ENCODE assay signal across 1 cellular context in genomic region chr2:23363268-23363667, GRCh38.
TF ChIP-seq lines count a peak whose summit lies in the region.

No MANE protein-coding gene starts in this region.

TF ChIP-seq in GM12878, 131 proteins besides CTCF, POLR2A, EP300 and RAD21 (continued from another document):
- TF ChIP-seq HDAC6 (IDR thresholded peaks at IDR 0.05; ENCODE audit: unreplicated experiment): no peak
- no peak for TF ChIP-seq WRNIP1 (IDR thresholded peaks at IDR 0.05; ENCODE audit: borderline replicate concordance, low read depth, low read length)
- no peak for TF ChIP-seq NFYA (IDR thresholded peaks at IDR 0.05; ENCODE audit: borderline replicate concordance, low read depth, low read length)
- no peak for TF ChIP-seq ZNF687 (IDR thresholded peaks at IDR 0.05)
